Comparison of ENCODE assay signal across 1 cellular context in the genomic region with DNA sequence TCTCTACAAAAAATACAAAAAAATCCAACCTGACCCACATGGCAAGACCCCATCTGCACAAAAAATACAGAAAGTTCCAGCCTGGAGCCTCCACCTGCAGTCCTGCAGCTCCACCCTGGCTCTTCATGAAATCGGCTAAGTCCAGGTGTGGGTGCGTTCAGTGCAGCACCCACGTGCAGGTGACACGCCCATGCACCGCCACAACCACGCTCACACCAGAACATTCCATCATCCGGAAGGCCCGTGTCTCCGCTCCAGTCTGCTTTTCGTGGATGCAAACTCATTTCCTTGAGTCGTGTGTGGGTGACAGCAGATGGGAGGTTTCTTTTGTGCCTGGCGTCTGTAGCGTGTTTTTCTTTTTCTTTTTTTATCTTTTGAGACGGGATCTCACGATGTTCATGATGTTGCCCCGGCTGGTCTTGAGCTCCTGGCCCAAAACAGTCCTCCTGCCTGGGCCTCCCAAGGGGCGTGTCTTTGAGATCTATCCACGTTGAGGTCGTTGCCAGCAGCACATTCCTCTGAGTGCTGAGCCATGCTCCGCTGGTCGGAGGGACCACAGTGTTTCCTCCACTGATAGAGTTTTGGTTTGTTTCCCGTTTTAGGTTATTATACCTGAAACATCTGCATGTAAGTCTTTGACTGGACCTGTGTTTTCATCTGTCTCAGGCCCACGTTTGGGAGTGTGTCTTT.
TF ChIP-seq lines count a peak whose summit lies in the region.

No MANE protein-coding gene starts in this region.

TF ChIP-seq in GM23338, 12 proteins besides CTCF, POLR2A, EP300 and RAD21 (continued from another document):
- TF ChIP-seq EZH2phosphoT487 (IDR thresholded peaks at IDR 0.05; ENCODE audit: unreplicated experiment): no peak
- TF ChIP-seq NANOG (IDR thresholded peaks at IDR 0.05; ENCODE audit: borderline replicate concordance): no peak
- TF ChIP-seq, protein P1, sequence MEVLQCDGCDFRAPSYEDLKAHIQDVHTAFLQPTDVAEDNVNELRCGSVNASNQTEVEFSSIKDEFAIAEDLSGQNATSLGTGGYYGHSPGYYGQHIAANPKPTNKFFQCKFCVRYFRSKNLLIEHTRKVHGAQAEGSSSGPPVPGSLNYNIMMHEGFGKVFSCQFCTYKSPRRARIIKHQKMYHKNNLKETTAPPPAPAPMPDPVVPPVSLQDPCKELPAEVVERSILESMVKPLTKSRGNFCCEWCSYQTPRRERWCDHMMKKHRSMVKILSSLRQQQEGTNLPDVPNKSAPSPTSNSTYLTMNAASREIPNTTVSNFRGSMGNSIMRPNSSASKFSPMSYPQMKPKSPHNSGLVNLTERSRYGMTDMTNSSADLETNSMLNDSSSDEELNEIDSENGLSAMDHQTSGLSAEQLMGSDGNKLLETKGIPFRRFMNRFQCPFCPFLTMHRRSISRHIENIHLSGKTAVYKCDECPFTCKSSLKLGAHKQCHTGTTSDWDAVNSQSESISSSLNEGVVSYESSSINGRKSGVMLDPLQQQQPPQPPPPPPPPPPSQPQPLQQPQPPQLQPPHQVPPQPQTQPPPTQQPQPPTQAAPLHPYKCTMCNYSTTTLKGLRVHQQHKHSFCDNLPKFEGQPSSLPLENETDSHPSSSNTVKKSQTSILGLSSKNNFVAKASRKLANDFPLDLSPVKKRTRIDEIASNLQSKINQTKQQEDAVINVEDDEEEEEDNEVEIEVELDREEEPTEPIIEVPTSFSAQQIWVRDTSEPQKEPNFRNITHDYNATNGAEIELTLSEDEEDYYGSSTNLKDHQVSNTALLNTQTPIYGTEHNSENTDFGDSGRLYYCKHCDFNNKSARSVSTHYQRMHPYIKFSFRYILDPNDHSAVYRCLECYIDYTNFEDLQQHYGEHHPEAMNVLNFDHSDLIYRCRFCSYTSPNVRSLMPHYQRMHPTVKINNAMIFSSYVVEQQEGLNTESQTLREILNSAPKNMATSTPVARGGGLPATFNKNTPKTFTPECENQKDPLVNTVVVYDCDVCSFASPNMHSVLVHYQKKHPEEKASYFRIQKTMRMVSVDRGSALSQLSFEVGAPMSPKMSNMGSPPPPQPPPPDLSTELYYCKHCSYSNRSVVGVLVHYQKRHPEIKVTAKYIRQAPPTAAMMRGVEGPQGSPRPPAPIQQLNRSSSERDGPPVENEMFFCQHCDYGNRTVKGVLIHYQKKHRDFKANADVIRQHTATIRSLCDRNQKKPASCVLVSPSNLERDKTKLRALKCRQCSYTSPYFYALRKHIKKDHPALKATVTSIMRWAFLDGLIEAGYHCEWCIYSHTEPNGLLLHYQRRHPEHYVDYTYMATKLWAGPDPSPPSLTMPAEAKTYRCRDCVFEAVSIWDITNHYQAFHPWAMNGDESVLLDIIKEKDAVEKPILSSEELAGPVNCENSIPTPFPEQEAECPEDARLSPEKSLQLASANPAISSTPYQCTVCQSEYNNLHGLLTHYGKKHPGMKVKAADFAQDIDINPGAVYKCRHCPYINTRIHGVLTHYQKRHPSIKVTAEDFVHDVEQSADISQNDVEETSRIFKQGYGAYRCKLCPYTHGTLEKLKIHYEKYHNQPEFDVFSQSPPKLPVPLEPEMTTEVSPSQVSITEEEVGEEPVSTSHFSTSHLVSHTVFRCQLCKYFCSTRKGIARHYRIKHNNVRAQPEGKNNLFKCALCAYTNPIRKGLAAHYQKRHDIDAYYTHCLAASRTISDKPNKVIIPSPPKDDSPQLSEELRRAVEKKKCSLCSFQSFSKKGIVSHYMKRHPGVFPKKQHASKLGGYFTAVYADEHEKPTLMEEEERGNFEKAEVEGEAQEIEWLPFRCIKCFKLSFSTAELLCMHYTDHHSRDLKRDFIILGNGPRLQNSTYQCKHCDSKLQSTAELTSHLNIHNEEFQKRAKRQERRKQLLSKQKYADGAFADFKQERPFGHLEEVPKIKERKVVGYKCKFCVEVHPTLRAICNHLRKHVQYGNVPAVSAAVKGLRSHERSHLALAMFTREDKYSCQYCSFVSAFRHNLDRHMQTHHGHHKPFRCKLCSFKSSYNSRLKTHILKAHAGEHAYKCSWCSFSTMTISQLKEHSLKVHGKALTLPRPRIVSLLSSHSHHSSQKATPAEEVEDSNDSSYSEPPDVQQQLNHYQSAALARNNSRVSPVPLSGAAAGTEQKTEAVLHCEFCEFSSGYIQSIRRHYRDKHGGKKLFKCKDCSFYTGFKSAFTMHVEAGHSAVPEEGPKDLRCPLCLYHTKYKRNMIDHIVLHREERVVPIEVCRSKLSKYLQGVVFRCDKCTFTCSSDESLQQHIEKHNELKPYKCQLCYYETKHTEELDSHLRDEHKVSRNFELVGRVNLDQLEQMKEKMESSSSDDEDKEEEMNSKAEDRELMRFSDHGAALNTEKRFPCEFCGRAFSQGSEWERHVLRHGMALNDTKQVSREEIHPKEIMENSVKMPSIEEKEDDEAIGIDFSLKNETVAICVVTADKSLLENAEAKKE (CRISPR knock-in tag; IDR thresholded peaks at IDR 0.05): no peak
- TF ChIP-seq EZH2 (IDR thresholded peaks at IDR 0.05; ENCODE audit: low read depth, unreplicated experiment): no peak
- TF ChIP-seq, protein P2, sequence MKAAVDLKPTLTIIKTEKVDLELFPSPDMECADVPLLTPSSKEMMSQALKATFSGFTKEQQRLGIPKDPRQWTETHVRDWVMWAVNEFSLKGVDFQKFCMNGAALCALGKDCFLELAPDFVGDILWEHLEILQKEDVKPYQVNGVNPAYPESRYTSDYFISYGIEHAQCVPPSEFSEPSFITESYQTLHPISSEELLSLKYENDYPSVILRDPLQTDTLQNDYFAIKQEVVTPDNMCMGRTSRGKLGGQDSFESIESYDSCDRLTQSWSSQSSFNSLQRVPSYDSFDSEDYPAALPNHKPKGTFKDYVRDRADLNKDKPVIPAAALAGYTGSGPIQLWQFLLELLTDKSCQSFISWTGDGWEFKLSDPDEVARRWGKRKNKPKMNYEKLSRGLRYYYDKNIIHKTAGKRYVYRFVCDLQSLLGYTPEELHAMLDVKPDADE (IDR thresholded peaks at IDR 0.05): no peak
- TF ChIP-seq STAT1 (IDR thresholded peaks at IDR 0.05; ENCODE audit: unreplicated experiment): no peak
- no peak for TF ChIP-seq CREB1 (CRISPR knock-in tag; IDR thresholded peaks at IDR 0.05; ENCODE audit: low read depth)
